ENCODE assay signal across 34 cellular contexts in genomic region chr9:2593754-2594153, GRCh38. TPM values are rescaled to one million over a fixed set of nuclear protein-coding genes. Genes with fewer than 3 reads are reported as not detected.
"Had no signal": no experiment of that assay in that cellular context is flagged by ENCODE, and none has a peak within 500 bp of the region (broad histone marks: within the 10 kb centered on the region; RNA-seq: fewer than 3 reads in every experiment).

No MANE protein-coding gene starts in this region.

- H3K4me3 ChIP-seq: ascending aorta, breast epithelium, Peyer's patch had no signal

- DNase-seq: activated CD4-positive, alpha-beta memory T cell treated with anti-CD3 and anti-CD28 coated beads, Interleukin-2, amount 10 ng/mL, durations not matched to agents 7 days and 5 days; activated CD4-positive, alpha-beta T cell treated with anti-CD3 and anti-CD28 coated beads for 1 hour; activated CD4-positive, alpha-beta T cell treated with anti-CD3 and anti-CD28 coated beads for 48 hours; activated CD4-positive, CD25-positive, alpha-beta regulatory T cell; activated CD8-positive, alpha-beta memory T cell treated with anti-CD3 and anti-CD28 coated beads for 24 hours; activated CD8-positive, alpha-beta memory T cell treated with anti-CD3 and anti-CD28 coated beads, Interleukin-2, amount 10 ng/mL, durations not matched to agents 7 days and 5 days; activated CD8-positive, alpha-beta memory T cell treated with anti-CD3 and anti-CD28 coated beads, Interleukin-2, amount 50 U/mL, for 48 hours; activated effector memory CD4-positive, alpha-beta T cell treated with Interleukin-2 at 50 U/mL for 16 hours; activated naive CD4-positive, alpha-beta T cell; activated naive CD4-positive, alpha-beta T cell treated with anti-CD3 and anti-CD28 coated beads, Interleukin-2, amount 50 U/mL, for 16 hours; activated naive CD8-positive, alpha-beta T cell treated with anti-CD3 and anti-CD28 coated beads for 36 hours; activated T-cell treated with anti-CD3 and anti-CD28 coated beads, Interleukin-2, amount 50 U/mL, for 48 hours; amniotic stem cell; Karpas-422; KBM-7; NCI-H1105; NCI-H1436; NCI-H1694; NCI-H1930; NCI-H2081 treated with DMSO at 0.1 percent for 48 hours; NCI-H226; NCI-H524 treated with DMSO at 0.1 percent for 48 hours; NK-92 treated with Interleukin-12 subunit alpha and Interleukin-12 subunit beta, amount 100 ng/mL, for 24 hours; PC-3; Peyer's patch; RPMI8226; SHP77 treated with DMSO at 0.1 percent for 48 hours; T-cell; T-helper 17 cell; T-helper 9 cell; WERI-Rb-1 had no signal

- ATAC-seq: activated CD8-positive, alpha-beta memory T cell treated with anti-CD3 and anti-CD28 coated beads, Interleukin-2, amount 10 ng/mL, durations not matched to agents 7 days and 5 days; PC-3; T-cell; T-helper 17 cell had no signal

- H3K27me3 ChIP-seq: ascending aorta, breast epithelium, Peyer's patch had no signal

- H3K27ac ChIP-seq: ascending aorta, breast epithelium, Peyer's patch, WERI-Rb-1 had no signal

- H3K36me3 ChIP-seq: ascending aorta, breast epithelium, Peyer's patch, WERI-Rb-1 had no signal

- H3K4me1 ChIP-seq: ascending aorta, breast epithelium, Peyer's patch had no signal

RNA-seq across cellular contexts. Expression of gene VLDLR, which starts 27.8 kb away (rescaled TPM):
- polyA plus RNA-seq: IgD-negative memory B cell had no signal
